8 cellular contexts compared by ENCODE assay signal in genomic region chr20:64038579-64039292, GRCh38. TPM values are rescaled to one million over a fixed set of nuclear protein-coding genes. Genes with fewer than 3 reads are reported as not detected.
DNase-seq lines count a peak whose midpoint lies in the region; ATAC-seq, FAIRE-seq and TF ChIP-seq lines count a peak whose summit lies in the region.

No MANE protein-coding gene starts in this region.

- peaks cover 4% of the 10 kb centered on the region for H3K79me2 ChIP-seq in GM12878 (ENCODE audit: control insufficient read depth, insufficient read depth, low read length)

- CTCF ChIA-PET in GM12878 (lab: Yijun Ruan, JAX), result interaction anchor here (0.6 to 9.1 kb wide), 28 partner anchors 11 to 517 kb away, joined by 3 to 108 read pairs (median 4); partner anchors contain the start of genes OPRL1, PRPF6, RGS19 and RTEL1

- H3K4me2 ChIP-seq in GM12878 (ENCODE audit: control insufficient read depth, insufficient read depth), result peak overlapping the region; percentile 70

- H3K9me3 ChIP-seq in GM12878 (replicated peaks; ENCODE audit: control insufficient read depth, insufficient read depth, low read length), result no peaks in the 10 kb centered on the region

- no peaks in the 10 kb centered on the region for H4K20me1 ChIP-seq in GM12878 (ENCODE audit: control insufficient read depth, insufficient read depth)

- FAIRE-seq in GM12878 (lab: Jason Lieb, UNC), result no peak

- peak; percentile 72 for TF ChIP-seq RAD21 in GM12878 (IDR thresholded peaks at IDR 0.05; ENCODE audit: insufficient read depth, low read depth, low read length)

- peak; percentile 61 for TF ChIP-seq POLR2A in GM12878 (IDR thresholded peaks at IDR 0.05; ENCODE audit: low read depth, low read length)

- in situ Hi-C loops in GM12878 (cut with MboI), result no loop called here

- H3K4me3 ChIP-seq in H7 (ENCODE audit: insufficient read depth, low read depth, low read length) (peak overlapping the region; percentile 58), GM12878 (peak overlapping the region; percentile 58)

- POLR2A ChIA-PET in GM12878 (lab: Charles Lee), result interaction anchor here (0.6 to 7.2 kb wide), 11 partner anchors 15 to 501 kb away, joined by 3 to 63 read pairs (median 5); partner anchors contain the start of genes PRPF6, PTK6, SAMD10 and TCEA2

- peak overlapping the region; percentile 64 for H2AFZ ChIP-seq in GM12878 (ENCODE audit: control insufficient read depth, low read depth, low read length)

- H3K4me1 ChIP-seq in GM12878 (ENCODE audit: control insufficient read depth, insufficient read depth, low read length), result peaks cover 51% of the 10 kb centered on the region

- intact Hi-C loops in GM12878 (cut with micrococcal nuclease; ENCODE audit: unreplicated experiment), result loop anchor here (1.0 to 2.0 kb wide), 3 partner anchors 18 to 82 kb away; no protein-coding TSS in a partner anchor

- peak; percentile 65 to 85 (median 82) for TF ChIP-seq CTCF in GM12878 (IDR thresholded peaks at IDR 0.05 in 2 of 3, conservative IDR thresholded peaks at IDR 0.05 in 1 of 3; ENCODE audit: control insufficient read depth in 2 of 3, extremely low read depth in 1 of 3, insufficient read depth in 1 of 3, low read depth in 3 of 3, low read length in 3 of 3)

- H3K27me3 ChIP-seq in H7 (ENCODE audit: control insufficient read depth, insufficient read depth, low read length), result peaks cover 46% of the 10 kb centered on the region
- H3K27me3 ChIP-seq in GM12878 (replicated peaks in 1 of 2; ENCODE audit: control insufficient read depth in 2 of 2, insufficient read depth in 2 of 2, low read length in 1 of 2), result no peaks in the 10 kb centered on the region

- H3K27ac ChIP-seq in GM12878 (ENCODE audit: control insufficient read depth, insufficient read depth), result peak overlapping the region; percentile 69

- SMC1A ChIA-PET in GM12878 (lab: Charles Lee; ENCODE audit: uncharacterized antibody, unreplicated experiment), result interaction anchor here (0.6 to 6.1 kb wide), 11 partner anchors 9 to 81 kb away, joined by 3 to 52 read pairs (median 3); partner anchors contain the start of genes OPRL1, PRPF6, RGS19 and SAMD10

- TF ChIP-seq EP300 in GM12878 (IDR thresholded peaks at IDR 0.05; ENCODE audit: borderline replicate concordance in 1 of 2, control insufficient read depth in 1 of 2, low read depth in 2 of 2, low read length in 2 of 2), result no peak

- WGBS in GM12878 (ENCODE audit: insufficient coverage, insufficient replicate concordance, low lambda C conversion rate, missing lambda C conversion rate), result 2% methylated on average over 83 of the region's 88 CpGs

- peak; percentile 68 for ATAC-seq in GM12878
- no peak for ATAC-seq in HG03354 (IDR thresholded peaks at IDR 0.05; ENCODE audit: poor library complexity, severe bottlenecking, unreplicated experiment)

- DNase-seq in GDM1 (lab: John Stamatoyannopoulos, UW) (peak; percentile 65), H7 (peak; percentile 99), NCI-H1092 (lab: John Stamatoyannopoulos, UW) (peak; percentile 38), T-helper 9 cell (peak; percentile 66), GM12878 (ENCODE audit: low read depth, low spot score) (no peak), iris pigment epithelial cell (ENCODE audit: low read depth) (peak; percentile 81)
- DNase-seq in stimulated activated CD4-positive, alpha-beta T cell treated with anti-CD3 and anti-CD28 coated beads, Interleukin-15, amount 100 ng/mL, for 48 hours (ENCODE audit: low read depth in 2 of 2), result peak; percentile 54 to 71

- BruUV-seq in GM12878 (replicated peaks; lab: Mats Ljungman, UMichigan), result no TSS peak

- RAD21 ChIA-PET in GM12878 (lab: Charles Lee; ENCODE audit: unreplicated experiment), result interaction anchor here (0.7 to 7.1 kb wide), 22 partner anchors 16 to 501 kb away, joined by 3 to 92 read pairs (median 4); partner anchors contain the start of genes NPBWR2, OPRL1, PRPF6 and PTK6

- peak overlapping the region; percentile 64 for H3K9ac ChIP-seq in GM12878 (ENCODE audit: control insufficient read depth, insufficient read depth, low read length)

- H3K36me3 ChIP-seq in H7 (replicated peaks; ENCODE audit: control insufficient read depth, insufficient read depth, low read length), result peaks cover 2% of the 10 kb centered on the region
- peaks cover 4 to 6% of the 10 kb centered on the region in 2 experiments; a peak in 3 of 4 replicates for H3K36me3 ChIP-seq in GM12878 (ENCODE audit: control insufficient read depth in 2 of 2, insufficient read depth in 2 of 2, low read length in 1 of 2)

RNA-seq across cellular contexts. Expression of gene C20orf204, which starts 2.8 kb away (rescaled TPM):
- 1.1 and 1.6 TPM in 2 replicates for total RNA-seq in H7 (2014; rRNA removed; shearing (Covaris generic))
- 125 and 143 TPM in 2 replicates for total RNA-seq in GM12878 (2013; cell fraction: nucleolus; rRNA removed)
- total RNA-seq in GM12878 (2014; rRNA removed), result 32.4 and 39.5 TPM in 2 replicates
- total RNA-seq in GM12878 (2014; rRNA removed; fragmentation: Illumina TruSeq; extraction: Trizol), result 3.6 and 4.4 TPM in 2 replicates
- 49.1 and 56.0 TPM in 2 replicates for total RNA-seq in GM12878 (2021)
- 4.1 TPM for polyA plus RNA-seq in GM12878 (2011; ENCODE audit: low read depth)
- 2.9 and 6.9 TPM in 2 replicates for polyA plus RNA-seq in GM12878 (2011; rRNA removed)
- 13.5 and 27.8 TPM in 2 replicates for polyA plus RNA-seq in GM12878 (2011; cell fraction: cytosol; rRNA removed)
- polyA plus RNA-seq in GM12878 (2011; cell fraction: nucleus; rRNA removed), result 95.3 and 97.7 TPM in 2 replicates
- 23.6 and 27.4 TPM in 2 replicates for polyA plus RNA-seq in GM12878 (2012)
- polyA plus RNA-seq in GM12878 (2014; fragmentation: Illumina TruSeq; extraction: Trizol), result 0.48 and 1.6 TPM in 2 replicates
- polyA plus RNA-seq in GM12878 (2014; fragmentation: Nextera tagmentation; extraction: Ambion mirVana), result under 1 TPM; 0.24 to 0.38 TPM
- 37.1 and 42.9 TPM in 2 replicates for polyA plus RNA-seq in GM12878 (2014; rRNA removed)
- 10 to 100 TPM; 17.9 to 20.4 TPM for polyA plus RNA-seq in GM12878 (2016; fragmentation: Nextera tagmentation; extraction: Ambion mirVana)
- 2.6 and 8.0 TPM in 2 replicates for polyA minus RNA-seq in GM12878 (2011; rRNA and poly(A)+ RNA removed)
- 5.6 and 6.0 TPM in 2 replicates for polyA minus RNA-seq in GM12878 (2011; cell fraction: cytosol; rRNA and poly(A)+ RNA removed)
- polyA minus RNA-seq in GM12878 (2011; cell fraction: nucleus; rRNA and poly(A)+ RNA removed), result 20.7 and 27.4 TPM in 2 replicates

RNA-seq across cellular contexts. Expression of gene SOX18, which starts 10.7 kb away (rescaled TPM):
- total RNA-seq in H7 (2014; rRNA removed; shearing (Covaris generic)), result 0.52 and 1.2 TPM in 2 replicates
- 25.0 and 25.2 TPM in 2 replicates for total RNA-seq in GM12878 (2013; cell fraction: nucleolus; rRNA removed)
- total RNA-seq in GM12878 (2014; rRNA removed), result 0.16 and 0.28 TPM in 2 replicates
- total RNA-seq in GM12878 (2014; rRNA removed; fragmentation: Illumina TruSeq; extraction: Trizol), result 0.09 TPM in 2 replicates
- 5.6 TPM in 2 replicates for total RNA-seq in GM12878 (2021)
- polyA plus RNA-seq in GM12878 (2011; ENCODE audit: low read depth), result 0.13 TPM
- 0.24 and 0.53 TPM in 2 replicates for polyA plus RNA-seq in GM12878 (2011; rRNA removed)
- polyA plus RNA-seq in GM12878 (2011; cell fraction: cytosol; rRNA removed), result 1.7 and 2.7 TPM in 2 replicates
- polyA plus RNA-seq in GM12878 (2011; cell fraction: nucleus; rRNA removed), result 6.0 and 7.2 TPM in 2 replicates
- 1.3 and 2.5 TPM in 2 replicates for polyA plus RNA-seq in GM12878 (2012)
- not detected in 2 replicates for polyA plus RNA-seq in GM12878 (2014; fragmentation: Illumina TruSeq; extraction: Trizol)
- polyA plus RNA-seq in GM12878 (2014; fragmentation: Nextera tagmentation; extraction: Ambion mirVana), result under 1 TPM; 0.05 TPM
- polyA plus RNA-seq in GM12878 (2014; rRNA removed), result 2.1 and 2.2 TPM in 2 replicates
- polyA plus RNA-seq in GM12878 (2016; fragmentation: Nextera tagmentation; extraction: Ambion mirVana), result not detected
- 0.37 and 0.46 TPM in 2 replicates for polyA minus RNA-seq in GM12878 (2011; rRNA and poly(A)+ RNA removed)
- polyA minus RNA-seq in GM12878 (2011; cell fraction: cytosol; rRNA and poly(A)+ RNA removed), result 5.1 and 8.3 TPM in 2 replicates
- 1.6 and 3.3 TPM in 2 replicates for polyA minus RNA-seq in GM12878 (2011; cell fraction: nucleus; rRNA and poly(A)+ RNA removed)

RNA-seq across cellular contexts. Expression of gene TCEA2, which starts 24.3 kb away (rescaled TPM):
- total RNA-seq in H7 (2014; rRNA removed; shearing (Covaris generic)), result 27.3 and 29.4 TPM in 2 replicates
- total RNA-seq in GM12878 (2013; cell fraction: nucleolus; rRNA removed), result 10.1 and 12.7 TPM in 2 replicates
- total RNA-seq in GM12878 (2014; rRNA removed) (13.4 and 17.2 TPM in 2 replicates), GM12878 (2014; rRNA removed; fragmentation: Illumina TruSeq; extraction: Trizol) (8.8 and 9.3 TPM in 2 replicates), GM12878 (2021) (38.0 and 42.5 TPM in 2 replicates)
- 23.0 TPM for polyA plus RNA-seq in GM12878 (2011; ENCODE audit: low read depth)
- polyA plus RNA-seq in GM12878 (2011; rRNA removed) (11.4 and 13.2 TPM in 2 replicates), GM12878 (2014; fragmentation: Illumina TruSeq; extraction: Trizol) (2.8 and 10.8 TPM in 2 replicates), GM12878 (2014; fragmentation: Nextera tagmentation; extraction: Ambion mirVana) (10 to 100 TPM in 1 of 2 experiments, 1 to 10 TPM in 1; 3.4 to 12.3 TPM), GM12878 (2014; rRNA removed) (17.8 and 26.0 TPM in 2 replicates), GM12878 (2016; fragmentation: Nextera tagmentation; extraction: Ambion mirVana) (10 to 100 TPM; 21.2 to 22.0 TPM)
- polyA plus RNA-seq in GM12878 (2011; cell fraction: cytosol; rRNA removed), result 25.9 and 26.5 TPM in 2 replicates
- polyA plus RNA-seq in GM12878 (2011; cell fraction: nucleus; rRNA removed), result 84.3 and 88.7 TPM in 2 replicates
- polyA plus RNA-seq in GM12878 (2012), result 27.4 and 30.3 TPM in 2 replicates
- 7.1 and 14.5 TPM in 2 replicates for polyA minus RNA-seq in GM12878 (2011; rRNA and poly(A)+ RNA removed)
- 6.0 and 6.2 TPM in 2 replicates for polyA minus RNA-seq in GM12878 (2011; cell fraction: cytosol; rRNA and poly(A)+ RNA removed)
- 15.2 and 18.4 TPM in 2 replicates for polyA minus RNA-seq in GM12878 (2011; cell fraction: nucleus; rRNA and poly(A)+ RNA removed)

RNA-seq across cellular contexts. Expression of gene RGS19, which starts 40.6 kb away (rescaled TPM):
- total RNA-seq in H7 (2014; rRNA removed; shearing (Covaris generic)), result 24.3 and 27.0 TPM in 2 replicates
- total RNA-seq in GM12878 (2013; cell fraction: nucleolus; rRNA removed), result 36.2 and 39.2 TPM in 2 replicates
- 56.0 and 62.4 TPM in 2 replicates for total RNA-seq in GM12878 (2014; rRNA removed)
- 15.2 and 15.3 TPM in 2 replicates for total RNA-seq in GM12878 (2014; rRNA removed; fragmentation: Illumina TruSeq; extraction: Trizol)
- total RNA-seq in GM12878 (2021), result 47.1 and 51.0 TPM in 2 replicates
- 7.5 TPM for polyA plus RNA-seq in GM12878 (2011; ENCODE audit: low read depth)
- polyA plus RNA-seq in GM12878 (2011; rRNA removed), result 22.6 and 34.7 TPM in 2 replicates
- polyA plus RNA-seq in GM12878 (2011; cell fraction: cytosol; rRNA removed), result 51.6 and 94.5 TPM in 2 replicates
- polyA plus RNA-seq in GM12878 (2011; cell fraction: nucleus; rRNA removed), result 56.1 and 57.8 TPM in 2 replicates
- 39.7 and 39.8 TPM in 2 replicates for polyA plus RNA-seq in GM12878 (2012)
- 4.7 and 9.6 TPM in 2 replicates for polyA plus RNA-seq in GM12878 (2014; fragmentation: Illumina TruSeq; extraction: Trizol)
- 1 to 10 TPM in 1 of 2 experiments, under 1 TPM in 1; 0.82 to 3.3 TPM for polyA plus RNA-seq in GM12878 (2014; fragmentation: Nextera tagmentation; extraction: Ambion mirVana)
- 61.4 and 64.3 TPM in 2 replicates for polyA plus RNA-seq in GM12878 (2014; rRNA removed)
- 10 to 100 TPM; 45.0 to 53.5 TPM for polyA plus RNA-seq in GM12878 (2016; fragmentation: Nextera tagmentation; extraction: Ambion mirVana)
- 21.4 and 38.2 TPM in 2 replicates for polyA minus RNA-seq in GM12878 (2011; rRNA and poly(A)+ RNA removed)
- 21.9 and 23.7 TPM in 2 replicates for polyA minus RNA-seq in GM12878 (2011; cell fraction: cytosol; rRNA and poly(A)+ RNA removed)
- 14.7 and 21.8 TPM in 2 replicates for polyA minus RNA-seq in GM12878 (2011; cell fraction: nucleus; rRNA and poly(A)+ RNA removed)

RNA-seq across cellular contexts. Expression of gene OPRL1, which starts 41.1 kb away (rescaled TPM):
- total RNA-seq in H7 (2014; rRNA removed; shearing (Covaris generic)), result 2.4 and 4.4 TPM in 2 replicates
- total RNA-seq in GM12878 (2013; cell fraction: nucleolus; rRNA removed), result 0.69 and 0.71 TPM in 2 replicates
- total RNA-seq in GM12878 (2014; rRNA removed), result 0.34 and 0.38 TPM in 2 replicates
- total RNA-seq in GM12878 (2014; rRNA removed; fragmentation: Illumina TruSeq; extraction: Trizol), result 0.09 and 0.14 TPM in 2 replicates
- 0.41 and 0.51 TPM in 2 replicates for total RNA-seq in GM12878 (2021)
- polyA plus RNA-seq in GM12878 (2011; ENCODE audit: low read depth), result 0.29 TPM
- 0.14 and 0.38 TPM in 2 replicates for polyA plus RNA-seq in GM12878 (2011; rRNA removed)
- 0.42 and 0.48 TPM in 2 replicates for polyA plus RNA-seq in GM12878 (2011; cell fraction: cytosol; rRNA removed)
- 0.97 and 1.1 TPM in 2 replicates for polyA plus RNA-seq in GM12878 (2011; cell fraction: nucleus; rRNA removed)
- 0.58 and 0.86 TPM in 2 replicates for polyA plus RNA-seq in GM12878 (2012)
- polyA plus RNA-seq in GM12878 (2014; fragmentation: Illumina TruSeq; extraction: Trizol), result 0.15 TPM in 1 of 2 replicates, not detected in the other
- under 1 TPM in 1 of 2 experiments, not detected in 1; 0.04 TPM for polyA plus RNA-seq in GM12878 (2014; fragmentation: Nextera tagmentation; extraction: Ambion mirVana)
- 0.27 and 0.36 TPM in 2 replicates for polyA plus RNA-seq in GM12878 (2014; rRNA removed)
- polyA plus RNA-seq in GM12878 (2016; fragmentation: Nextera tagmentation; extraction: Ambion mirVana), result under 1 TPM; 0.12 to 0.24 TPM
- polyA minus RNA-seq in GM12878 (2011; rRNA and poly(A)+ RNA removed), result 0.37 and 0.88 TPM in 2 replicates
- polyA minus RNA-seq in GM12878 (2011; cell fraction: cytosol; rRNA and poly(A)+ RNA removed), result 0.31 TPM in 1 of 2 replicates, not detected in the other
- polyA minus RNA-seq in GM12878 (2011; cell fraction: nucleus; rRNA and poly(A)+ RNA removed), result 0.19 and 0.24 TPM in 2 replicates
